In genomic region chr17:10091051-10091450, GRCh38 we compare ENCODE assay signal across 14 cellular contexts.
A peak's percentile ranks its signal among the peaks of the same experiment; 100 is the strongest.
DNase-seq lines count a peak whose midpoint lies in the region; ATAC-seq and TF ChIP-seq lines count a peak whose summit lies in the region.
"Had no signal": no experiment of that assay in that cellular context is flagged by ENCODE, and none has a peak within 500 bp of the region (broad histone marks: within the 10 kb centered on the region; RNA-seq: fewer than 3 reads in every experiment).

No MANE protein-coding gene starts in this region.

- H4K20me1 ChIP-seq in Loucy (ENCODE audit: insufficient read depth, low read length, poor library complexity, severe bottlenecking), result no peaks in the 10 kb centered on the region

- no peaks in the 10 kb centered on the region for H3K9me3 ChIP-seq in Loucy (ENCODE audit: insufficient read depth, low read depth, low read length)
- peaks cover 0 to 9% (median 0%) of the 10 kb centered on the region in 3 donors for H3K9me3 ChIP-seq in gastroesophageal sphincter

- no TSS peak for BruUV-seq in MCF 10A (replicated peaks; lab: Mats Ljungman, UMichigan)

- H3K4me2 ChIP-seq in Loucy (ENCODE audit: low read depth, low read length, poor library complexity, severe bottlenecking), result no peak overlapping the region

- H3K27me3 ChIP-seq in Loucy (ENCODE audit: insufficient read depth, low read length, poor library complexity, severe bottlenecking), result no peaks in the 10 kb centered on the region
- no peaks in the 10 kb centered on the region for H3K27me3 ChIP-seq in gastroesophageal sphincter

- H3K4me3 Mint-ChIP-seq in progenitor cell of endocrine pancreas (ENCODE audit: low read depth) (no peak overlapping the region), WTC11 (no peak overlapping the region), MCF 10A (ENCODE audit: unreplicated experiment) (no peak overlapping the region)

- TF ChIP-seq EP300 in gastroesophageal sphincter (IDR thresholded peaks at IDR 0.05), result no peak

- H3K27me3 Mint-ChIP-seq in progenitor cell of endocrine pancreas (peaks cover 9% of the 10 kb centered on the region), WTC11 (ENCODE audit: low read depth) (no peaks in the 10 kb centered on the region), MCF 10A (ENCODE audit: insufficient read depth, unreplicated experiment) (no peaks in the 10 kb centered on the region)

- no peak for ATAC-seq in gastroesophageal sphincter
- ATAC-seq in WTC11, result no peak

- TF ChIP-seq CTCF in AG10803 (conservative IDR thresholded peaks at IDR 0.05; ENCODE audit: low read length) (no peak), Loucy (conservative IDR thresholded peaks at IDR 0.05; ENCODE audit: low read length) (no peak), gastroesophageal sphincter (IDR thresholded peaks at IDR 0.05) (no peak), progenitor cell of endocrine pancreas (IDR thresholded peaks at IDR 0.05; ENCODE audit: unreplicated experiment) (no peak), WTC11 (IDR thresholded peaks at IDR 0.05) (no peak), MCF 10A (IDR thresholded peaks at IDR 0.05; ENCODE audit: unreplicated experiment) (no peak)

- H3K27ac Mint-ChIP-seq in progenitor cell of endocrine pancreas (peak overlapping the region; percentile 27), WTC11 (no peak overlapping the region; the same call in 1 of the 2 replicates), MCF 10A (ENCODE audit: low read depth, unreplicated experiment) (no peak overlapping the region)

- 67 to 73% methylated on average over 5 of the region's 5 CpGs for WGBS in gastroesophageal sphincter (ENCODE audit: low coverage in 1 of 2), 2 donors

- H3K36me3 Mint-ChIP-seq in progenitor cell of endocrine pancreas (ENCODE audit: insufficient read depth), result no peaks in the 10 kb centered on the region
- peaks cover 8% of the 10 kb centered on the region for H3K36me3 Mint-ChIP-seq in WTC11
- no peaks in the 10 kb centered on the region for H3K36me3 Mint-ChIP-seq in MCF 10A (ENCODE audit: insufficient read depth, unreplicated experiment)

- H3K9me2 ChIP-seq in Loucy (replicated peaks; ENCODE audit: low read depth, low read length), result no peaks in the 10 kb centered on the region

- H3K9me3 Mint-ChIP-seq in progenitor cell of endocrine pancreas (ENCODE audit: low read depth), result peaks cover 7% of the 10 kb centered on the region
- peaks cover 13% of the 10 kb centered on the region for H3K9me3 Mint-ChIP-seq in WTC11
- peaks cover 15% of the 10 kb centered on the region for H3K9me3 Mint-ChIP-seq in MCF 10A (ENCODE audit: unreplicated experiment)

- TF ChIP-seq POLR2A in gastroesophageal sphincter (IDR thresholded peaks at IDR 0.05), result no peak

- H3K4me1 Mint-ChIP-seq in progenitor cell of endocrine pancreas (ENCODE audit: low read depth) (peaks cover 8% of the 10 kb centered on the region), WTC11 (no peaks in the 10 kb centered on the region), MCF 10A (ENCODE audit: insufficient read depth, unreplicated experiment) (peaks cover 6% of the 10 kb centered on the region)

- intact Hi-C loops in MCF 10A (cut with micrococcal nuclease), result no loop called here

- DNase-seq in AG10803 (ENCODE audit: low read depth) (peak; percentile 44), progenitor cell of endocrine pancreas (ENCODE audit: low spot score, unreplicated experiment) (no peak), hippocampal formation (lab: John Stamatoyannopoulos, UW) (no peak), WTC11 (ENCODE audit: low spot score) (no peak), NCI-H2227 treated with DMSO at 0.1 percent for 48 hours (lab: John Stamatoyannopoulos, UW) (no peak), MCF 10A (ENCODE audit: unreplicated experiment) (no peak)
- DNase-seq: DMS153, EL, H7, NCI-H187 treated with DMSO at 0.1 percent for 48 hours, NCI-H526 treated with DMSO at 0.1 percent for 48 hours had no signal

- H3K79me2 ChIP-seq in Loucy (ENCODE audit: insufficient read depth, low read length), result peaks cover 92% of the 10 kb centered on the region

- peak overlapping the region in 3 of 4 donors; percentile 32 to 69 (median 55) for H3K27ac ChIP-seq in gastroesophageal sphincter
- H3K27ac ChIP-seq: C4-2B had no signal

- H2AFZ ChIP-seq in Loucy (ENCODE audit: low read length), result no peak overlapping the region

- POLR2A ChIA-PET in WTC11 (lab: Charles Lee), result no interaction called here
- POLR2A ChIA-PET in MCF 10A (lab: Yijun Ruan, JAX), result no interaction called here

- CTCF ChIA-PET in WTC11 (lab: Charles Lee) (no interaction called here), MCF 10A (lab: Yijun Ruan, JAX) (no interaction called here)

- H3K9ac ChIP-seq in Loucy (ENCODE audit: low read depth, low read length, poor library complexity, severe bottlenecking), result peak overlapping the region; percentile 40

- H3K4me3 ChIP-seq in AG10803 (ENCODE audit: low read length), result no peak overlapping the region
- H3K4me3 ChIP-seq in Loucy (ENCODE audit: low read length, poor library complexity, severe bottlenecking), result no peak overlapping the region
- no peak overlapping the region for H3K4me3 ChIP-seq in gastroesophageal sphincter

- H3K36me3 ChIP-seq in Loucy (ENCODE audit: insufficient read depth, low read length) (peaks cover 3% of the 10 kb centered on the region; the same call in 1 of the 2 replicates), gastroesophageal sphincter (no peaks in the 10 kb centered on the region)

- H3K4me1 ChIP-seq in Loucy (ENCODE audit: insufficient read depth, low read length, poor library complexity, severe bottlenecking), result peaks cover 36% of the 10 kb centered on the region
- peaks cover 3 to 65% (median 26%) of the 10 kb centered on the region in 3 donors for H3K4me1 ChIP-seq in gastroesophageal sphincter

- no peaks in the 10 kb centered on the region for H3F3A ChIP-seq in Loucy (ENCODE audit: low read depth)

TF ChIP-seq in WTC11, 78 proteins besides CTCF, POLR2A, EP300 and RAD21 (continues in another document):
- TF ChIP-seq CREM (CRISPR knock-in tag; IDR thresholded peaks at IDR 0.05), result no peak
- TF ChIP-seq RORB (CRISPR knock-in tag; IDR thresholded peaks at IDR 0.05), result no peak
- no peak for TF ChIP-seq ZMAT4 (CRISPR knock-in tag; IDR thresholded peaks at IDR 0.05)
- TF ChIP-seq PRRX2 (CRISPR knock-in tag; IDR thresholded peaks at IDR 0.05), result no peak
- no peak for TF ChIP-seq ERG (CRISPR knock-in tag; IDR thresholded peaks at IDR 0.05)
- no peak for TF ChIP-seq ZNF425 (CRISPR knock-in tag; conservative IDR thresholded peaks at IDR 0.05)
- no peak for TF ChIP-seq ZNF232 (CRISPR knock-in tag; IDR thresholded peaks at IDR 0.05)
- TF ChIP-seq ZNF121 (CRISPR knock-in tag; IDR thresholded peaks at IDR 0.05), result no peak
- no peak for TF ChIP-seq ZNF671 (CRISPR knock-in tag; IDR thresholded peaks at IDR 0.05)
- TF ChIP-seq, protein P1, sequence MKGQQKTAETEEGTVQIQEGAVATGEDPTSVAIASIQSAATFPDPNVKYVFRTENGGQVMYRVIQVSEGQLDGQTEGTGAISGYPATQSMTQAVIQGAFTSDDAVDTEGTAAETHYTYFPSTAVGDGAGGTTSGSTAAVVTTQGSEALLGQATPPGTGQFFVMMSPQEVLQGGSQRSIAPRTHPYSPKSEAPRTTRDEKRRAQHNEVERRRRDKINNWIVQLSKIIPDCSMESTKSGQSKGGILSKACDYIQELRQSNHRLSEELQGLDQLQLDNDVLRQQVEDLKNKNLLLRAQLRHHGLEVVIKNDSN (CRISPR knock-in tag; IDR thresholded peaks at IDR 0.05), result no peak
